10 cellular contexts compared by ENCODE assay signal in genomic region chr10:45253183-45253914, GRCh38.
DNase-seq lines count a peak whose midpoint lies in the region; ATAC-seq and TF ChIP-seq lines count a peak whose summit lies in the region.
"Had no signal": no experiment of that assay in that cellular context is flagged by ENCODE, and none has a peak within 500 bp of the region (broad histone marks: within the 10 kb centered on the region; RNA-seq: fewer than 3 reads in every experiment).

No MANE protein-coding gene starts in this region.

- TF ChIP-seq CTCF in foreskin keratinocyte (conservative IDR thresholded peaks at IDR 0.05): no peak

- H3K27ac ChIP-seq in foreskin keratinocyte: no peak overlapping the region

- H3K27me3 ChIP-seq in foreskin keratinocyte: no peaks in the 10 kb centered on the region

- DNase-seq in foreskin keratinocyte: no peak
- DNase-seq in RPMI8226: no peak
- no peak for DNase-seq in glomerular visceral epithelial cell (ENCODE audit: extremely low spot score)
- DNase-seq in left colon: no peak
- DNase-seq: activated CD8-positive, alpha-beta memory T cell treated with anti-CD3 and anti-CD28 coated beads, Interleukin-2, amount 50 U/mL, for 48 hours; KG1; NCI-H446 treated with DMSO at 0.1 percent for 48 hours had no signal

- intact Hi-C loops in left colon (cut with DNase I, micrococcal nuclease): no loop called here

- H3K4me1 ChIP-seq in foreskin keratinocyte: no peaks in the 10 kb centered on the region

- ATAC-seq in GM18519 (IDR thresholded peaks at IDR 0.05; ENCODE audit: low FRiP score, unreplicated experiment) (peak; percentile 61), GM19397 (IDR thresholded peaks at IDR 0.05; ENCODE audit: unreplicated experiment) (peak; percentile 48), HG03025 (IDR thresholded peaks at IDR 0.05; ENCODE audit: low FRiP score, unreplicated experiment) (peak; percentile 83), foreskin keratinocyte (peak; percentile 27), left colon (no peak)
